In the genomic region with DNA sequence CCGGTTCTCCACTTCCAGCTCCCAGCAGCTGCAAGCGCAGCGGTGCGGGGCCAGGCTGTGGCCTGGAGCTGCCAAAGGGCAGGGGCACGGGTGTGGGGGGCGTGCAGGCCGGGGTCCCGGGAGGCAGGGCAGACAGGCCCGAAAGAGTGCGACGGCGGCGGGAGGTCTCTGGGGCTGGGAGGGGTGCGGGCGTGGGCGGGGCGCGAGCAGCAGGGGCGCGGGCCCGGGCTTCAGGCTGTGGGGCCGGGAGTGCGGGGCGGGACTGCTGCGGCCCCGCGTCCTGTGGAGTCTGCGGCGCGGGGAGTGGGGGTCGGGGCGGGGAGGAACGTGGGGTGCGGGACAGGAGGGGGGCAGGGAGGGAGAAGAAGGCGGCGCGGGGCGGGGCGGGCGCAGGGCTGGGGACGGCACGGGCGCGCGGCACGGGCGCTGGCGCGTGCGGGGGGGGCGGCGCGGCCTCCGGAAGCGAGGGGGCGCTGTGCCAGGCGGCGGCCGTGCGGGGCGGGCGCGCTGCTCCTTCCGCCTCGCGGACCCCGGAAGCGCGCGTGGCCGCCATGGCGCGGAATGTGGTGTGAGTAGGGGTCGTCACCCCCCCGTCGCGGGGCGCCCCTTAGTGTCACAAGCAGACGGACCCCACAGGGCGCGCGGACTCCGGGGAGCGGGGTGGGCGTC, we compare ENCODE assay signal across 9 cellular contexts. TPM values are rescaled to one million over a fixed set of nuclear protein-coding genes. Genes with fewer than 3 reads are reported as not detected.
DNase-seq lines count a peak whose midpoint lies in the region; ATAC-seq, FAIRE-seq and TF ChIP-seq lines count a peak whose summit lies in the region.
"Had no signal": no experiment of that assay in that cellular context is flagged by ENCODE, and none has a peak within 500 bp of the region (broad histone marks: within the 10 kb centered on the region; RNA-seq: fewer than 3 reads in every experiment).

A gene (plus strand): TSS at position 521 of the 669 bp plus-strand sequence. CDS start 31 bp downstream, at position 552.

- WGBS in pancreas, 2 donors: 2% methylated on average over 9 of the region's 85 CpGs; no CpG with 5 or more reads in 1 of the 2 donors

- no peak for FAIRE-seq in pancreas (lab: Jason Lieb, UNC)

- H3K27me3 ChIP-seq in MG63: no peaks in the 10 kb centered on the region
- no peaks in the 10 kb centered on the region for H3K27me3 ChIP-seq in pancreas

- H3K4me3 ChIP-seq in MG63: no peak within 1 kb of the TSS
- no peak within 1 kb of the TSS for H3K4me3 ChIP-seq in epithelial cell of proximal tubule (ENCODE audit: low read depth, low read length)
- no peak within 1 kb of the TSS for H3K4me3 ChIP-seq in pancreas
- H3K4me3 ChIP-seq: SK-N-MC had no signal

- no peak within 1 kb of the TSS for H3K27ac ChIP-seq in pancreas
- H3K27ac ChIP-seq: SK-N-MC had no signal

- H3K36me3 ChIP-seq in MG63: no peaks in the 10 kb centered on the region
- H3K36me3 ChIP-seq in pancreas: no peaks in the 10 kb centered on the region

- H3K9me3 ChIP-seq in MG63 (no peaks in the 10 kb centered on the region), pancreas (no peaks in the 10 kb centered on the region)

- DNase-seq in Caki2 (ENCODE audit: low read depth) (no peak), MG63 (no peak), epithelial cell of proximal tubule (ENCODE audit: low read depth) (no peak), pancreas (peak in 1 of 6 donors; percentile 25), Ammon's horn (ENCODE audit: low spot score) (no peak), NCI-H187 (lab: John Stamatoyannopoulos, UW) (no peak), LoVo (ENCODE audit: low spot score) (no peak), HK-2 (ENCODE audit: unreplicated experiment) (no peak)

- no peak for TF ChIP-seq CTCF in epithelial cell of proximal tubule (conservative IDR thresholded peaks at IDR 0.05; ENCODE audit: low read depth, low read length)
- no peak for TF ChIP-seq CTCF in pancreas (IDR thresholded peaks at IDR 0.05)

- ATAC-seq in pancreas: peak; percentile 83 to 86 (median 85)

- in situ Hi-C loops in Caki2 (cut with HindIII; ENCODE audit: low pct_unique_long_range_greater_than_20kb, low sequenced_read_pairs): no loop called here

- H3K4me1 ChIP-seq in pancreas: no peaks in the 10 kb centered on the region

- intact Hi-C loops in pancreas (cut with DNase I): loop anchor here in 2 of 3 donors (10.0 kb wide), 1 partner anchor 52 kb away; a partner anchor contains a TSS

RNA-seq across cellular contexts. Expression of the gene that starts here (rescaled TPM):
- 156 and 211 TPM in 2 replicates for total RNA-seq in Caki2 (2014; rRNA removed; shearing (Covaris generic); ENCODE audit: low replicate concordance)
- total RNA-seq in MG63 (2014; rRNA removed; shearing (Covaris generic); ENCODE audit: low replicate concordance): 26.6 TPM in 1 of 2 replicates, not detected in the other
- total RNA-seq in epithelial cell of proximal tubule (92.1 and 251 TPM in 2 replicates), pancreas (10 to 100 TPM; 16.7 to 58.1 (median 31.5) TPM)
- polyA plus RNA-seq in pancreas: 10 to 100 TPM; 79.3 to 92.1 TPM
